8 cellular contexts compared by ENCODE assay signal in genomic region chr19:9586764-9587163, GRCh38. TPM values are rescaled to one million over a fixed set of nuclear protein-coding genes. Genes with fewer than 3 reads are reported as not detected.
DNase-seq lines count a peak whose midpoint lies in the region; ATAC-seq and TF ChIP-seq lines count a peak whose summit lies in the region.

No MANE protein-coding gene starts in this region.

- in situ Hi-C loops in G401 (cut with HindIII; ENCODE audit: low sequenced_read_pairs): no loop called here

- H3K9ac ChIP-seq in adipocyte (ENCODE audit: low read length): no peak overlapping the region

- no peak for TF ChIP-seq EP300 in sigmoid colon (IDR thresholded peaks at IDR 0.05)

- ATAC-seq in HG02610 (IDR thresholded peaks at IDR 0.05; ENCODE audit: unreplicated experiment) (no peak), HG03097 (IDR thresholded peaks at IDR 0.05; ENCODE audit: low FRiP score, unreplicated experiment) (no peak)

- WGBS in sigmoid colon, 2 donors: 15 to 18% methylated on average over 7 of the region's 7 CpGs

- TF ChIP-seq CTCF in right atrium auricular region (IDR thresholded peaks at IDR 0.05) (peak; percentile 40 to 66), sigmoid colon (IDR thresholded peaks at IDR 0.05) (peak; percentile 35 to 53 (median 46))

- peak; percentile 83 for DNase-seq in G401 (ENCODE audit: low spot score)
- DNase-seq in NCI-H1417 (lab: John Stamatoyannopoulos, UW): peak; percentile 54 to 88 (median 63)
- peak; percentile 31 to 70 (median 53) for DNase-seq in T-helper 1 cell
- peak; percentile 83 for DNase-seq in adipocyte (ENCODE audit: low read depth)
- DNase-seq in right atrium auricular region (ENCODE audit: low spot score): peak; percentile 60
- peak; percentile 69 for DNase-seq in sigmoid colon

- intact Hi-C loops in sigmoid colon (cut with DNase I): loop anchor here (5.0 kb wide), 2 partner anchors 206 to 274 kb away; no protein-coding TSS in a partner anchor

- no peaks in the 10 kb centered on the region for H3K36me3 ChIP-seq in adipocyte (ENCODE audit: control insufficient read depth, insufficient read depth, low read length, severe bottlenecking)
- no peaks in the 10 kb centered on the region for H3K36me3 ChIP-seq in right atrium auricular region
- H3K36me3 ChIP-seq in sigmoid colon: no peaks in the 10 kb centered on the region

- H3K27ac ChIP-seq in right atrium auricular region: no peak overlapping the region
- no peak overlapping the region for H3K27ac ChIP-seq in sigmoid colon

- no peak for TF ChIP-seq POLR2A in sigmoid colon (IDR thresholded peaks at IDR 0.05)

- H3K27me3 ChIP-seq in adipocyte (replicated peaks; ENCODE audit: control insufficient read depth, insufficient read depth, low read length) (peaks cover 7% of the 10 kb centered on the region), right atrium auricular region (no peaks in the 10 kb centered on the region), sigmoid colon (peaks cover 0 to 5% (median 0%) of the 10 kb centered on the region in 3 donors)

- no peaks in the 10 kb centered on the region for H3K4me1 ChIP-seq in adipocyte (ENCODE audit: control insufficient read depth, insufficient read depth, low read length)
- peaks cover 0 to 20% of the 10 kb centered on the region in 2 donors for H3K4me1 ChIP-seq in right atrium auricular region
- H3K4me1 ChIP-seq in sigmoid colon: peaks cover 0 to 20% (median 17%) of the 10 kb centered on the region in 4 donors

- H3K4me3 ChIP-seq in adipocyte (ENCODE audit: low read length) (no peak overlapping the region), right atrium auricular region (no peak overlapping the region), sigmoid colon (no peak overlapping the region)

- H3K9me3 ChIP-seq in adipocyte (ENCODE audit: control insufficient read depth, low read length) (no peaks in the 10 kb centered on the region), right atrium auricular region (no peaks in the 10 kb centered on the region), sigmoid colon (no peaks in the 10 kb centered on the region)

RNA-seq across cellular contexts. Expression of gene ZNF121, which starts 2.5 kb away (rescaled TPM):
- 27.3 and 41.1 TPM in 2 replicates for total RNA-seq in G401 (2014; rRNA removed; shearing (Covaris generic))
- total RNA-seq in right atrium auricular region (10 to 100 TPM; 13.4 to 16.8 TPM), sigmoid colon (10 to 100 TPM; 18.3 to 28.6 (median 23.7) TPM)
- polyA plus RNA-seq in sigmoid colon: 1 to 10 TPM; 1.2 to 8.0 (median 1.4) TPM

RNA-seq across cellular contexts. Expression of gene ZNF561, which starts 34.3 kb away (rescaled TPM):
- total RNA-seq in G401 (2014; rRNA removed; shearing (Covaris generic)): 26.3 and 41.3 TPM in 2 replicates
- total RNA-seq in right atrium auricular region (10 to 100 TPM; 13.6 to 15.2 TPM), sigmoid colon (10 to 100 TPM; 30.3 to 41.3 (median 31.5) TPM)
- polyA plus RNA-seq in sigmoid colon: 10 to 100 TPM; 14.1 to 27.1 (median 24.0) TPM

RNA-seq across cellular contexts. Expression of gene ZNF426, which starts 48.3 kb away (rescaled TPM):
- 0.68 and 8.9 TPM in 2 replicates for total RNA-seq in G401 (2014; rRNA removed; shearing (Covaris generic))
- 1 to 10 TPM; 9.6 TPM for total RNA-seq in right atrium auricular region
- 10 to 100 TPM; 11.4 to 18.1 (median 12.7) TPM for total RNA-seq in sigmoid colon
- 1 to 10 TPM; 1.2 to 4.1 (median 2.1) TPM for polyA plus RNA-seq in sigmoid colon
